In genomic region chr5:1386274-1386717, GRCh38 we compare ENCODE assay signal across 8 cellular contexts. TPM values are rescaled to one million over a fixed set of nuclear protein-coding genes. Genes with fewer than 3 reads are reported as not detected.
A peak's percentile ranks its signal among the peaks of the same experiment; 100 is the strongest.
DNase-seq lines count a peak whose midpoint lies in the region; ATAC-seq and TF ChIP-seq lines count a peak whose summit lies in the region.

No MANE protein-coding gene starts in this region.

- peak overlapping the region; percentile 59 for H3K9ac ChIP-seq in OCI-LY1 (ENCODE audit: low read length)

- H3K9me2 ChIP-seq in OCI-LY1 (ENCODE audit: low read depth, low read length) = no peaks in the 10 kb centered on the region

- intact Hi-C loops in ovary (cut with DNase I) (no loop called here), tibial artery (cut with DNase I; ENCODE audit: low total_unique reads) (no loop called here)

- H3K9me3 ChIP-seq in OCI-LY1 (ENCODE audit: low read length) (no peaks in the 10 kb centered on the region), ovary (no peaks in the 10 kb centered on the region), tibial artery (no peaks in the 10 kb centered on the region)

- H2AFZ ChIP-seq in OCI-LY1 (ENCODE audit: low read length) = 0 out of 2 replicates have a peak overlapping the region, but pooled peaks have one; percentile 2

- no peak for TF ChIP-seq CTCF in OCI-LY1 (IDR thresholded peaks at IDR 0.05; ENCODE audit: low read length)
- no peak for TF ChIP-seq CTCF in ovary (IDR thresholded peaks at IDR 0.05)
- no peak for TF ChIP-seq CTCF in tibial artery (IDR thresholded peaks at IDR 0.05)

- no peak for TF ChIP-seq EP300 in ovary (IDR thresholded peaks at IDR 0.05)

- no peaks in the 10 kb centered on the region for H3K79me2 ChIP-seq in OCI-LY1 (ENCODE audit: insufficient read depth, low read length)

- H3K36me3 ChIP-seq in OCI-LY1 (ENCODE audit: insufficient read depth, low read length) (no peaks in the 10 kb centered on the region), ovary (no peaks in the 10 kb centered on the region), tibial artery (no peaks in the 10 kb centered on the region)

- H3K4me2 ChIP-seq in OCI-LY1 (ENCODE audit: low read length) = peak overlapping the region; percentile 76

- H3K4me1 ChIP-seq in OCI-LY1 (ENCODE audit: insufficient read depth, low read length, severe bottlenecking) = peaks cover 11% of the 10 kb centered on the region
- peaks cover 6% of the 10 kb centered on the region for H3K4me1 ChIP-seq in ovary (ENCODE audit: insufficient read depth)
- H3K4me1 ChIP-seq in tibial artery = peaks cover 0 to 18% (median 7%) of the 10 kb centered on the region in 4 donors

- H3K27me3 ChIP-seq in OCI-LY1 (ENCODE audit: insufficient read depth, low read length) (peaks cover 3% of the 10 kb centered on the region; the same call in 1 of the 2 replicates), ovary (no peaks in the 10 kb centered on the region), tibial artery (peaks cover 0 to 64% of the 10 kb centered on the region in 2 donors)

- peak; percentile 70 for DNase-seq in 8988T
- peak; percentile 73 for DNase-seq in activated effector memory CD4-positive, alpha-beta T cell treated with Interleukin-2 at 50 U/mL for 16 hours
- DNase-seq in globus pallidus (ENCODE audit: low spot score) = peak; percentile 31
- DNase-seq in ovary = peak; percentile 37 to 71 (median 57)
- no peak for DNase-seq in tibial artery

- no peak for TF ChIP-seq POLR2A in ovary (IDR thresholded peaks at IDR 0.05)

- H3K4me3 ChIP-seq in OCI-LY1 (ENCODE audit: low read depth, low read length, poor library complexity, severe bottlenecking) = peak overlapping the region; percentile 63
- H3K4me3 ChIP-seq in ovary = peak overlapping the region; percentile 47
- peak overlapping the region; percentile 56 to 72 for H3K4me3 ChIP-seq in tibial artery

- ATAC-seq in GM18861 (IDR thresholded peaks at IDR 0.05; ENCODE audit: unreplicated experiment) (peak; percentile 40), HG03108 (IDR thresholded peaks at IDR 0.05; ENCODE audit: unreplicated experiment) (peak; percentile 24)

- H3K27ac ChIP-seq in OCI-LY1 (ENCODE audit: low read depth, low read length, poor library complexity, severe bottlenecking) (no peak overlapping the region), ovary (peak overlapping the region in 1 of 2 donors; percentile 49), tibial artery (peak overlapping the region; percentile 27 to 32)

- no peaks in the 10 kb centered on the region for H4K20me1 ChIP-seq in OCI-LY1 (ENCODE audit: insufficient read depth, low read length)

- 0% methylated on average over 32 to 36 of the region's 36 CpGs for WGBS in ovary, 3 donors

- no peaks in the 10 kb centered on the region for H3F3A ChIP-seq in OCI-LY1 (ENCODE audit: insufficient read depth, low read length)

RNA-seq across cellular contexts. Expression of gene CLPTM1L, which starts 41.4 kb away (rescaled TPM):
- 10 to 100 TPM; 28.1 to 68.0 (median 49.0) TPM for total RNA-seq in ovary
- polyA plus RNA-seq in ovary = 10 to 100 TPM; 46.5 to 96.2 TPM

RNA-seq across cellular contexts. Expression of gene SLC6A3, which starts 58.9 kb away (rescaled TPM):
- under 1 TPM; 0.05 to 0.62 (median 0.38) TPM for total RNA-seq in ovary
- polyA plus RNA-seq in ovary = under 1 TPM; 0.40 to 0.56 TPM

Comparison
In these comparisons a context has a peak if more than half of its experiments do, and no peak if none do; other contexts are left out.
1. DNase-seq: peak in 8988T (single experiment), activated effector memory CD4-positive, alpha-beta T cell treated with Interleukin-2 at 50 U/mL for 16 hours (single experiment), globus pallidus (single experiment) and ovary (5 of 5); none in tibial artery (0 of 2).
2. Peak in every context shown above with its lines, with median percentiles within 50 percentile points of each other: H3K4me3 ChIP-seq.